In genomic region chr11:67538823-67539505, GRCh38 we compare ENCODE assay signal across 1 cellular context.
A peak's percentile ranks its signal among the peaks of the same experiment; 100 is the strongest.
TF ChIP-seq lines count a peak whose summit lies in the region.

No MANE protein-coding gene starts in this region.

TF ChIP-seq in K562, 482 proteins besides CTCF, POLR2A, EP300 and RAD21:
- TF ChIP-seq CCAR2 (IDR thresholded peaks at IDR 0.05; ENCODE audit: low read depth, low read length) (no peak), BCOR (IDR thresholded peaks at IDR 0.05) (peak; percentile 64), TCF3 (CRISPR knock-in tag; IDR thresholded peaks at IDR 0.05) (no peak), SMARCA5 (IDR thresholded peaks at IDR 0.05) (0 out of 2 replicates have a peak, but pooled peaks have one; percentile 26), KDM1A (IDR thresholded peaks at IDR 0.05) (peak in 1 of 2 experiments; percentile 37; a peak in 2 of 4 replicates)
